ENCODE assay signal across 8 cellular contexts in genomic region chr1:225777058-225777582, GRCh38. TPM values are rescaled to one million over a fixed set of nuclear protein-coding genes. Genes with fewer than 3 reads are reported as not detected.
DNase-seq lines count a peak whose midpoint lies in the region; ATAC-seq, FAIRE-seq and TF ChIP-seq lines count a peak whose summit lies in the region.

No MANE protein-coding gene starts in this region.

- H3K4me3 ChIP-seq in adrenal gland, result peak overlapping the region in 1 of 4 donors; percentile 70
- peak overlapping the region; percentile 53 to 99 (median 73) for H3K4me3 ChIP-seq in HepG2 (replicated peaks in 1 of 3; ENCODE audit: insufficient read depth in 1 of 3, low read depth in 2 of 3, low read length in 3 of 3)
- peak overlapping the region; percentile 21 for H3K4me3 ChIP-seq in urinary bladder (ENCODE audit: low read depth, low read length)

- no peaks in the 10 kb centered on the region for H3K27me3 ChIP-seq in adrenal gland
- H3K27me3 ChIP-seq in HepG2 (ENCODE audit: control insufficient read depth in 1 of 2, insufficient read depth in 2 of 2, low read length in 2 of 2), result no peaks in the 10 kb centered on the region; a peak in 1 of 5 replicates

- no peak for TF ChIP-seq POLR2A in adrenal gland (IDR thresholded peaks at IDR 0.05)
- 0 out of 4 replicates have a peak, but pooled peaks of 1 of the 2 experiments have one; percentile 2 for TF ChIP-seq POLR2A in HepG2 (IDR thresholded peaks at IDR 0.05; ENCODE audit: insufficient read depth in 1 of 2, low read depth in 2 of 2, low read length in 2 of 2)

- BruUV-seq in HepG2 (replicated peaks; lab: Mats Ljungman, UMichigan), result no TSS peak

- peak overlapping the region; percentile 67 for H3K9ac ChIP-seq in HepG2 (ENCODE audit: insufficient read depth, low read depth, low read length)

- no peaks in the 10 kb centered on the region for H3K36me3 ChIP-seq in adrenal gland (replicated peaks in 1 of 2)
- H3K36me3 ChIP-seq in HepG2 (replicated peaks in 1 of 2; ENCODE audit: control insufficient read depth in 1 of 2, insufficient read depth in 2 of 2, low read length in 2 of 2), result peaks cover 0 to 3% of the 10 kb centered on the region in 2 experiments; a peak in 1 of 5 replicates
- H3K36me3 ChIP-seq in urinary bladder (ENCODE audit: insufficient read depth), result no peaks in the 10 kb centered on the region

- no peak for TF ChIP-seq RAD21 in HepG2 (CRISPR knock-in tag; IDR thresholded peaks at IDR 0.05)

- peaks cover 42% of the 10 kb centered on the region for H3K79me2 ChIP-seq in HepG2 (ENCODE audit: insufficient read depth, low read length)

- DNase-seq in SKM-1 (lab: John Stamatoyannopoulos, UW; ENCODE audit: unreplicated experiment) (peak; percentile 83), SKM-1 treated with dmso at 0.1 percent for 144 hours (lab: John Stamatoyannopoulos, UW; ENCODE audit: unreplicated experiment) (no peak), adrenal gland (no peak), HepG2 (ENCODE audit: low spot score) (no peak), OCI-M2 (lab: John Stamatoyannopoulos, UW; ENCODE audit: unreplicated experiment) (no peak)
- no peak for DNase-seq in activated CD4-positive, CD25-positive, alpha-beta regulatory T cell treated with anti-CD3 and anti-CD28 coated beads, Interleukin-2, amount 50 U/mL, for 72 hours

- TF ChIP-seq CTCF in adrenal gland (IDR thresholded peaks at IDR 0.05) (no peak), HepG2 (CRISPR knock-in tag; IDR thresholded peaks at IDR 0.05) (no peak)

- peaks cover 18 to 61% of the 10 kb centered on the region in 2 donors for H3K4me1 ChIP-seq in adrenal gland (replicated peaks in 1 of 2)
- H3K4me1 ChIP-seq in HepG2 (ENCODE audit: insufficient read depth, low read length), result peaks cover 65% of the 10 kb centered on the region
- peaks cover 1% of the 10 kb centered on the region for H3K4me1 ChIP-seq in urinary bladder (ENCODE audit: insufficient read depth)

- peaks cover 21% of the 10 kb centered on the region for H4K20me1 ChIP-seq in HepG2 (ENCODE audit: insufficient read depth, low read length)

- intact Hi-C loops in adrenal gland (cut with DNase I) (loop anchor here (5.0 to 10.0 kb wide), 5 partner anchors 68 to 222 kb away; no protein-coding TSS in a partner anchor), HepG2 (cut with micrococcal nuclease; ENCODE audit: unreplicated experiment) (loop anchor here (1.0 to 10.0 kb wide), 5 partner anchors 36 to 302 kb away; partner anchors contain the start of gene PYCR2)

- POLR2A ChIA-PET in HepG2 (lab: Yijun Ruan, JAX), result interaction anchor here (0.5 to 6.6 kb wide), 39 partner anchors 9 to 332 kb away, joined by 3 to 87 read pairs (median 5); partner anchors contain the start of genes ENAH, EPHX1, H3-3A and LEFTY1

- peak overlapping the region; percentile 75 for H3K4me2 ChIP-seq in HepG2 (ENCODE audit: low read depth, low read length)

- WGBS in adrenal gland, 4 donors, result 29 to 35% (median 33%) methylated on average over 18 of the region's 18 CpGs
- under 1% methylated on average over 18 of the region's 18 CpGs for WGBS in HepG2 (ENCODE audit: low lambda C conversion rate)
- WGBS in urinary bladder, result 6% methylated on average over 18 of the region's 18 CpGs

- TF ChIP-seq EP300 in HepG2 (IDR thresholded peaks at IDR 0.05; ENCODE audit: low read depth in 2 of 2, low read length in 2 of 2) (no peak), HepG2 (CRISPR knock-in tag; IDR thresholded peaks at IDR 0.05; ENCODE audit: borderline replicate concordance) (no peak)

- in situ Hi-C loops in HepG2 (cut with HindIII; ENCODE audit: extremely low pct_ligation_motif_present, low pct_unique_long_range_greater_than_20kb), result no loop called here

- peak overlapping the region; percentile 74 for H2AFZ ChIP-seq in HepG2 (ENCODE audit: low read length)

- peak; percentile 16 for ATAC-seq in HG03159 (IDR thresholded peaks at IDR 0.05; ENCODE audit: unreplicated experiment)
- peak; percentile 45 for ATAC-seq in HepG2

- no peak for FAIRE-seq in HepG2 (lab: Jason Lieb, UNC)

- H3K9me3 ChIP-seq in adrenal gland (replicated peaks in 1 of 3) (no peaks in the 10 kb centered on the region), HepG2 (ENCODE audit: low read length) (no peaks in the 10 kb centered on the region)

- CTCF ChIA-PET in HepG2 (lab: Yijun Ruan, JAX; ENCODE audit: low intra/inter-chr PET ratio, low total read pairs), result interaction anchor here (1.1 to 1.9 kb wide), 4 partner anchors 34 to 302 kb away, joined by 3 to 17 read pairs (median 6); no protein-coding TSS in a partner anchor

- peak overlapping the region in 4 of 5 donors; percentile 55 to 98 (median 92) for H3K27ac ChIP-seq in adrenal gland
- peak overlapping the region; percentile 97 for H3K27ac ChIP-seq in HepG2 (ENCODE audit: extremely low read length, insufficient read depth, low read length)
- H3K27ac ChIP-seq in urinary bladder (ENCODE audit: low read depth), result no peak overlapping the region

TF ChIP-seq in HepG2, 621 proteins besides CTCF, POLR2A, EP300 and RAD21 (continues in another document):
- TF ChIP-seq ZNF740 (CRISPR knock-in tag; IDR thresholded peaks at IDR 0.05), result 0 out of 2 replicates have a peak, but pooled peaks have one; percentile 64
- TF ChIP-seq ZNF552 (CRISPR knock-in tag; IDR thresholded peaks at IDR 0.05; ENCODE audit: borderline replicate concordance), result 0 out of 2 replicates have a peak, but pooled peaks have one; percentile 13
- TF ChIP-seq FOSL1 (CRISPR knock-in tag; IDR thresholded peaks at IDR 0.05; ENCODE audit: borderline replicate concordance), result no peak
- peak; percentile 58; the same call in 1 of the 2 replicates for TF ChIP-seq ZNF572 (CRISPR knock-in tag; IDR thresholded peaks at IDR 0.05)

RNA-seq across cellular contexts. Expression of gene SRP9, which starts 0.5 kb away (rescaled TPM):
- total RNA-seq in adrenal gland (100 to 1,000 TPM; 197 to 429 (median 293) TPM), HepG2 (2016; rRNA removed; fragmentation: Illumina TruSeq; extraction: Trizol) (251 and 524 TPM in 2 replicates), urinary bladder (389 TPM)
- polyA plus RNA-seq in adrenal gland (100 to 1,000 TPM; 144 to 521 (median 178) TPM), HepG2 (2011; rRNA removed) (217 and 307 TPM in 2 replicates), urinary bladder (236 TPM)
- total RNA-seq in HepG2 (2016; cell fraction: cytosol; rRNA removed; fragmentation: Illumina TruSeq; extraction: Trizol; ENCODE audit: low read depth), result 34.2 and 43.4 TPM in 2 replicates
- total RNA-seq in HepG2 (2016; cell fraction: insoluble cytoplasmic fraction; rRNA removed; fragmentation: Illumina TruSeq; extraction: Trizol), result 284 and 524 TPM in 2 replicates
- 119 and 121 TPM in 2 replicates for total RNA-seq in HepG2 (2016; cell fraction: membrane; rRNA removed; fragmentation: Illumina TruSeq; extraction: Trizol)
- 114 and 119 TPM in 2 replicates for total RNA-seq in HepG2 (2016; cell fraction: nucleus; rRNA removed; fragmentation: Illumina TruSeq; extraction: Trizol)
- polyA plus RNA-seq in HepG2 (2011; cell fraction: cytosol; rRNA removed), result 155 and 238 TPM in 2 replicates
- polyA plus RNA-seq in HepG2 (2011; cell fraction: nucleus; rRNA removed), result 51.6 and 71.1 TPM in 2 replicates
- 199 and 240 TPM in 2 replicates for polyA plus RNA-seq in HepG2 (2012)
- 47.7 and 66.3 TPM in 2 replicates for polyA plus RNA-seq in HepG2 (2016; cell fraction: cytosol; fragmentation: Illumina TruSeq; extraction: Trizol; ENCODE audit: low read depth)
- 592 and 651 TPM in 2 replicates for polyA plus RNA-seq in HepG2 (2016; cell fraction: insoluble cytoplasmic fraction; fragmentation: Illumina TruSeq; extraction: Trizol; ENCODE audit: low read depth)
- 142 and 155 TPM in 2 replicates for polyA plus RNA-seq in HepG2 (2016; cell fraction: membrane; fragmentation: Illumina TruSeq; extraction: Trizol; ENCODE audit: low read depth)
- polyA plus RNA-seq in HepG2 (2016; cell fraction: nucleus; fragmentation: Illumina TruSeq; extraction: Trizol; ENCODE audit: insufficient read depth, low read depth), result 229 and 237 TPM in 2 replicates
- 170 and 215 TPM in 2 replicates for polyA minus RNA-seq in HepG2 (2011; rRNA and poly(A)+ RNA removed; ENCODE audit: low replicate concordance)
- polyA minus RNA-seq in HepG2 (2011; cell fraction: cytosol; rRNA and poly(A)+ RNA removed), result 83.5 and 103 TPM in 2 replicates
- polyA minus RNA-seq in HepG2 (2011; cell fraction: nucleus; rRNA and poly(A)+ RNA removed), result 38.2 and 45.3 TPM in 2 replicates

RNA-seq across cellular contexts. Expression of gene EPHX1, which starts 32.8 kb away (rescaled TPM):
- total RNA-seq in adrenal gland, result 1,000 to 10,000 TPM; 1,400 to 3,548 (median 1,755) TPM
- 1,000 to 10,000 TPM in 1 of 3 donors, 100 to 1,000 TPM in 2; 337 to 1,831 (median 896) TPM for polyA plus RNA-seq in adrenal gland
- total RNA-seq in HepG2 (2016; rRNA removed; fragmentation: Illumina TruSeq; extraction: Trizol), result 28.8 and 36.5 TPM in 2 replicates
- 20.0 and 23.1 TPM in 2 replicates for total RNA-seq in HepG2 (2016; cell fraction: cytosol; rRNA removed; fragmentation: Illumina TruSeq; extraction: Trizol; ENCODE audit: low read depth)
- total RNA-seq in HepG2 (2016; cell fraction: insoluble cytoplasmic fraction; rRNA removed; fragmentation: Illumina TruSeq; extraction: Trizol), result 20.9 and 35.8 TPM in 2 replicates
- 36.4 and 40.0 TPM in 2 replicates for total RNA-seq in HepG2 (2016; cell fraction: membrane; rRNA removed; fragmentation: Illumina TruSeq; extraction: Trizol)
- 48.7 and 54.7 TPM in 2 replicates for total RNA-seq in HepG2 (2016; cell fraction: nucleus; rRNA removed; fragmentation: Illumina TruSeq; extraction: Trizol)
- 27.7 and 38.3 TPM in 2 replicates for polyA plus RNA-seq in HepG2 (2011; rRNA removed)
- polyA plus RNA-seq in HepG2 (2011; cell fraction: cytosol; rRNA removed), result 18.6 and 23.4 TPM in 2 replicates
- 29.6 and 32.2 TPM in 2 replicates for polyA plus RNA-seq in HepG2 (2011; cell fraction: nucleus; rRNA removed)
- polyA plus RNA-seq in HepG2 (2012), result 80.6 and 134 TPM in 2 replicates
- polyA plus RNA-seq in HepG2 (2016; cell fraction: cytosol; fragmentation: Illumina TruSeq; extraction: Trizol; ENCODE audit: low read depth), result 67.8 and 68.1 TPM in 2 replicates
- 43.8 and 55.8 TPM in 2 replicates for polyA plus RNA-seq in HepG2 (2016; cell fraction: insoluble cytoplasmic fraction; fragmentation: Illumina TruSeq; extraction: Trizol; ENCODE audit: low read depth)
- polyA plus RNA-seq in HepG2 (2016; cell fraction: membrane; fragmentation: Illumina TruSeq; extraction: Trizol; ENCODE audit: low read depth), result 77.2 and 87.4 TPM in 2 replicates
- 134 and 141 TPM in 2 replicates for polyA plus RNA-seq in HepG2 (2016; cell fraction: nucleus; fragmentation: Illumina TruSeq; extraction: Trizol; ENCODE audit: insufficient read depth, low read depth)
- 20.7 and 23.4 TPM in 2 replicates for polyA minus RNA-seq in HepG2 (2011; rRNA and poly(A)+ RNA removed; ENCODE audit: low replicate concordance)
- 21.0 and 23.9 TPM in 2 replicates for polyA minus RNA-seq in HepG2 (2011; cell fraction: cytosol; rRNA and poly(A)+ RNA removed)
- polyA minus RNA-seq in HepG2 (2011; cell fraction: nucleus; rRNA and poly(A)+ RNA removed), result 15.3 and 18.4 TPM in 2 replicates
- 18.1 TPM for total RNA-seq in urinary bladder
- polyA plus RNA-seq in urinary bladder, result 156 TPM

Comparison
In these comparisons a context has a peak if more than half of its experiments do, and no peak if none do; other contexts are left out.
1. RNA of gene EPHX1, which starts 32.8 kb away (total RNA-seq): 1,400 to 3,548 TPM in adrenal gland; 20.0 to 54.7 TPM in HepG2 and 18.1 TPM in urinary bladder (single experiment); every median in the first group is over 10 times any median in the second.